ENCODE assay signal across 24 cellular contexts in the genomic region with DNA sequence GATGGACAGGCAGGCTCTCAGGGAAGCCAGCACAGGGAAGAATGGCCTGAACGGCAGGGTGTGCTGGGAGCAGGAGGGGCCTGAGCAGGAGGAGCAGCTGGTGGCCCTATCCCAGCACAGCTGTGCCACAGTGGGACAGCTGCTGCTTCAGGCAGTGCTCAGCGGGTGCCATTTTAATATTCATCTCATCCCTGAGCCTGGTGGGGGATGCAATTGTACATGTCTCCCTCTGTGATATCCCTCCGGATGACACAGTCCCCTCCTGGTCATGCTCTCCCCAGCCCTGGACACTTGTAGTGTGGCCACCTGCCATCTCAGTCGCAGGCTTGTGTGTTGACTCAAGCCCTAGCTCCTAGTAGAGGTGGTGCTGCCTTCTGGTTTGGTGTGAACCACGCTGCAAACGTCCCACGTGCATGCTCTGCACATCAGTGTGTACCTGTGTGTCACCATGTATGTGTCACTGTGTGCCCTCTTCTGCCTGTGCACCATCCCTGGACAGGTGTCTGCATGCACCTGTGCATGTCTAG.
DNase-seq lines count a peak whose midpoint lies in the region; ATAC-seq and TF ChIP-seq lines count a peak whose summit lies in the region.
"Had no signal": no experiment of that assay in that cellular context is flagged by ENCODE, and none has a peak within 500 bp of the region (broad histone marks: within the 10 kb centered on the region; RNA-seq: fewer than 3 reads in every experiment).

No MANE protein-coding gene starts in this region.

- ATAC-seq in activated CD8-positive, alpha-beta memory T cell treated with anti-CD3 and anti-CD28 coated beads, Interleukin-2, amount 10 ng/mL, durations not matched to agents 7 days and 5 days = no peak
- ATAC-seq in GM19324 (IDR thresholded peaks at IDR 0.05; ENCODE audit: low FRiP score, unreplicated experiment) = no peak
- ATAC-seq in HG02981 (IDR thresholded peaks at IDR 0.05; ENCODE audit: unreplicated experiment) = no peak
- ATAC-seq: left lobe of liver, natural killer cell, sciatic nerve had no signal

- CTCF ChIA-PET in activated CD8-positive, alpha-beta memory T cell treated with anti-CD3 and anti-CD28 coated beads, Interleukin-2, amount 10 ng/mL, durations not matched to agents 7 days and 5 days (lab: Charles Lee) = no interaction called here

- no peaks in the 10 kb centered on the region for H3K36me3 Mint-ChIP-seq in activated CD8-positive, alpha-beta memory T cell treated with anti-CD3 and anti-CD28 coated beads, Interleukin-2, amount 10 ng/mL, durations not matched to agents 7 days and 5 days
- H3K36me3 Mint-ChIP-seq: activated naive CD4-positive, alpha-beta T cell treated with anti-CD3 and anti-CD28 coated beads, Interleukin-2, amount 50 U/mL, for 24 hours; natural killer cell had no signal

- no peaks in the 10 kb centered on the region for H3K9me3 ChIP-seq in uterus
- H3K9me3 ChIP-seq: ascending aorta, upper lobe of left lung had no signal

- H3K4me1 ChIP-seq in uterus = no peaks in the 10 kb centered on the region
- H3K4me1 ChIP-seq: ascending aorta, parathyroid adenoma, upper lobe of left lung had no signal

- no peaks in the 10 kb centered on the region for H3K27me3 Mint-ChIP-seq in activated CD8-positive, alpha-beta memory T cell treated with anti-CD3 and anti-CD28 coated beads, Interleukin-2, amount 10 ng/mL, durations not matched to agents 7 days and 5 days

- H3K4me1 Mint-ChIP-seq in activated CD8-positive, alpha-beta memory T cell treated with anti-CD3 and anti-CD28 coated beads, Interleukin-2, amount 10 ng/mL, durations not matched to agents 7 days and 5 days = no peaks in the 10 kb centered on the region
- H3K4me1 Mint-ChIP-seq: activated naive CD4-positive, alpha-beta T cell treated with anti-CD3 and anti-CD28 coated beads, Interleukin-2, amount 50 U/mL, for 24 hours; central memory CD8-positive, alpha-beta T cell; natural killer cell had no signal

- no peak overlapping the region for H3K4me3 Mint-ChIP-seq in activated CD8-positive, alpha-beta memory T cell treated with anti-CD3 and anti-CD28 coated beads, Interleukin-2, amount 10 ng/mL, durations not matched to agents 7 days and 5 days
- H3K4me3 Mint-ChIP-seq: activated naive CD4-positive, alpha-beta T cell treated with anti-CD3 and anti-CD28 coated beads, Interleukin-2, amount 50 U/mL, for 24 hours; central memory CD8-positive, alpha-beta T cell; natural killer cell had no signal

- H3K9me3 Mint-ChIP-seq in activated CD8-positive, alpha-beta memory T cell treated with anti-CD3 and anti-CD28 coated beads, Interleukin-2, amount 10 ng/mL, durations not matched to agents 7 days and 5 days (ENCODE audit: low read depth) = no peaks in the 10 kb centered on the region
- H3K9me3 Mint-ChIP-seq: activated naive CD4-positive, alpha-beta T cell treated with anti-CD3 and anti-CD28 coated beads, Interleukin-2, amount 50 U/mL, for 24 hours; central memory CD8-positive, alpha-beta T cell; natural killer cell had no signal

- no peaks in the 10 kb centered on the region for H3K27me3 ChIP-seq in uterus
- H3K27me3 ChIP-seq: ascending aorta had no signal

- DNase-seq in activated CD8-positive, alpha-beta memory T cell treated with anti-CD3 and anti-CD28 coated beads, Interleukin-2, amount 10 ng/mL, durations not matched to agents 7 days and 5 days = peak; percentile 37
- DNase-seq in activated CD8-positive, alpha-beta memory T cell treated with anti-CD3 and anti-CD28 coated beads for 24 hours = no peak
- DNase-seq in DMS 273 treated with DMSO at 0.1 percent for 48 hours (lab: John Stamatoyannopoulos, UW) (peak; percentile 83), NCI-H345 treated with DMSO at 0.1 percent for 48 hours (lab: John Stamatoyannopoulos, UW; ENCODE audit: unreplicated experiment) (peak; percentile 78), retina (peak; percentile 75), uterus (no peak)
- DNase-seq: activated CD4-positive, alpha-beta T cell treated with anti-CD3 and anti-CD28 coated beads for 1 hour; midbrain; NCI-H2029; NCI-H510A; SIG-M5; stimulated activated CD8-positive, alpha-beta memory T cell treated with anti-CD3 and anti-CD28 coated beads, Interleukin-4, amount 100 ng/mL, for 48 hours had no signal

- intact Hi-C loops in uterus (cut with DNase I; ENCODE audit: low total_unique reads) = no loop called here

- no peak for TF ChIP-seq POLR2A in uterus (IDR thresholded peaks at IDR 0.05)

- TF ChIP-seq CTCF in uterus (IDR thresholded peaks at IDR 0.05) = no peak

- H3K27ac ChIP-seq in uterus = no peak overlapping the region
- H3K27ac ChIP-seq: ascending aorta, C4-2B, KMS-11, parathyroid adenoma, upper lobe of left lung had no signal

- no peak overlapping the region for H3K4me3 ChIP-seq in uterus
- H3K4me3 ChIP-seq: ascending aorta, upper lobe of left lung had no signal

- no peaks in the 10 kb centered on the region for H3K36me3 ChIP-seq in uterus
- H3K36me3 ChIP-seq: ascending aorta, upper lobe of left lung had no signal

- no peak overlapping the region for H3K27ac Mint-ChIP-seq in activated CD8-positive, alpha-beta memory T cell treated with anti-CD3 and anti-CD28 coated beads, Interleukin-2, amount 10 ng/mL, durations not matched to agents 7 days and 5 days
- H3K27ac Mint-ChIP-seq: activated naive CD4-positive, alpha-beta T cell treated with anti-CD3 and anti-CD28 coated beads, Interleukin-2, amount 50 U/mL, for 24 hours; natural killer cell had no signal

Comparison
In these comparisons a context has a peak if more than half of its experiments do, and no peak if none do; other contexts are left out.
1. DNase-seq: peak in activated CD8-positive, alpha-beta memory T cell treated with anti-CD3 and anti-CD28 coated beads, Interleukin-2, amount 10 ng/mL, durations not matched to agents 7 days and 5 days (single experiment), DMS 273 treated with DMSO at 0.1 percent for 48 hours (single experiment), NCI-H345 treated with DMSO at 0.1 percent for 48 hours (single experiment) and retina (single experiment); none in activated CD8-positive, alpha-beta memory T cell treated with anti-CD3 and anti-CD28 coated beads for 24 hours (single experiment) and uterus (0 of 2).